In the genomic region with DNA sequence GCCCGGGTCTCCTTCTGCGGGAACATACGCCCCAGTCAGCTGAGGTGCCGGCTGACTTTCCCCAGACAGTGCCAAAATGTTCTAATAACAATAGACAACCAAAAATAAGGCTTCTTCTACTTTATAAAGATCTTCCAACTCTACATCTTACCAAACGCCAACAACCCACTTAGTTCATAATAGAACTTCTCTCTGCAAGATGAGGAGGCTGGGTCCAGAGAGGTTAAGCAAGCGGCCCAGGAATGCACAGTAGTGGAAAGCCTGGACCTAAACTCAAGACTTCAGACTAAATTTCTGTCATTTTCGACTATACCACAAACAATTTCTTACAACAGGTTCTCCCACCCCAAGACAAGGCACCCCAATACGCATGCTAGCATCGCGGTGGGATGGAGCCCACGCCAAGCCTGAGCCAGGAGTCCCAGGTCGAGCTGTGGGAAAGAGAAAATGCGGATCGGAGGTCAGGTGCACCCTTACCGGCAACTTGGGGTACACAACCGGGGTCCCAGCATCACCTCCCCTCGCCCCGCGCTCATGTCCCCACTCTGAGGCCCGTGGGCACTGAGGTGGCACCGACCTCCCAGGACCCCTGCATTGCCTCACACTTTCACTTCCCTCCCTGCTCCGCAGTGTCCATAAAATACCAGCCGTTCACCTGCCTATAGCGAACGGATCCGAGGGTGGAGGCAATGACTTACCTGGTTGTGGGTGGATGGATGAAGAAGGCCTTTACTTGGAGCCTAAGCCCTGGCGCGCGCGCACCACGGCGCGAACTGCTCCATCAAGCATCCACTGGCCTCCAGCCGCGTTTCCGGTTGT, we compare ENCODE assay signal across 1 cellular context.
TF ChIP-seq lines count a peak whose summit lies in the region.

No MANE protein-coding gene starts in this region.

TF ChIP-seq in H1, 55 proteins besides CTCF, POLR2A, EP300 and RAD21:
- TF ChIP-seq EZH2 (IDR thresholded peaks at IDR 0.05; ENCODE audit: low read depth, low read length, severe bottlenecking) (peak; percentile 83), SUZ12 (IDR thresholded peaks at IDR 0.05; ENCODE audit: low read length) (peak; percentile 72; the same call in 1 of the 2 replicates), RNF2 (IDR thresholded peaks at IDR 0.05; ENCODE audit: borderline replicate concordance, low read depth, low read length, missing control alignments, poor library complexity, severe bottlenecking) (peak; percentile 83), SRF (IDR thresholded peaks at IDR 0.05; ENCODE audit: low read depth, low read length) (no peak), POLR2AphosphoS5 (IDR thresholded peaks at IDR 0.05; ENCODE audit: low read depth, low read length) (no peak), ASH2L (IDR thresholded peaks at IDR 0.05; ENCODE audit: low read length) (peak; percentile 18)
